Comparison of ENCODE assay signal across 11 cellular contexts in the genomic region with DNA sequence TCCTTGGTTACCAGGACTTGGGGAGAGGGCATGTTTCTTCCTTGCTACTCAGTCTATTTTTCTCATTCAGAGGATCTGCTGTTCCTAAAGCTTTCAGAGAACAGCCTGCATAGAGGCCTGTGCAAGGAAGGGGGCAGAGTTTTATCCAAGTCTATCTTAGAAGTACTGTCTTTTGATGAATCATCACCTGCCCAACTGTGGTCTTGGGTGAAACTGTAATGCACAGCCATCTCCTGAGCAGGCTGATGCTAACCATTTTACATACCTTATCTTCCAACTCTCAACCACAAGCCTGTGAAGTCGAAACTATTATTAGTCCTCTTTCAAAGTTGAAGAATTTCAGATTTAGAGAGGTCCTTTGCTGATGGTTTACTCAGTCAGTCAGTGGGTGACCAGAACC.
A peak's percentile ranks its signal among the peaks of the same experiment; 100 is the strongest.
DNase-seq lines count a peak whose midpoint lies in the region; ATAC-seq and TF ChIP-seq lines count a peak whose summit lies in the region.
"Had no signal": no experiment of that assay in that cellular context is flagged by ENCODE, and none has a peak within 500 bp of the region (broad histone marks: within the 10 kb centered on the region; RNA-seq: fewer than 3 reads in every experiment).

No MANE protein-coding gene starts in this region.

- H3K4me3 ChIP-seq in GM12864 (ENCODE audit: low read depth, low read length) (no peak overlapping the region), OCI-LY3 (ENCODE audit: low read length) (peak overlapping the region; percentile 18; the same call in 1 of the 2 replicates), left ventricle myocardium inferior (no peak overlapping the region)

- peak overlapping the region; percentile 55 for H3K27ac ChIP-seq in OCI-LY3 (ENCODE audit: low read length)
- no peak overlapping the region for H3K27ac ChIP-seq in left ventricle myocardium inferior (replicated peaks)
- H3K27ac ChIP-seq: C4-2B, neutrophil had no signal

- H3K4me1 ChIP-seq in OCI-LY3 (ENCODE audit: low read length) (peaks cover 38% of the 10 kb centered on the region), left ventricle myocardium inferior (no peaks in the 10 kb centered on the region)

- peak overlapping the region; percentile 54 for H3K4me2 ChIP-seq in OCI-LY3 (ENCODE audit: low read length)

- DNase-seq in GM12864 (ENCODE audit: low read depth) (peak; percentile 62), left ventricle myocardium inferior (no peak), cardiac septum (ENCODE audit: low spot score) (no peak), anterior cingulate cortex (lab: John Stamatoyannopoulos, UW) (no peak), NCI-H1694 (lab: John Stamatoyannopoulos, UW) (no peak)
- DNase-seq: NCI-H524 treated with DMSO at 0.1 percent for 48 hours had no signal

- H3K36me3 ChIP-seq in OCI-LY3 (replicated peaks; ENCODE audit: low read depth, low read length), result no peaks in the 10 kb centered on the region
- no peaks in the 10 kb centered on the region for H3K36me3 ChIP-seq in left ventricle myocardium inferior
- H3K36me3 ChIP-seq: neutrophil had no signal

- intact Hi-C loops in left ventricle myocardium inferior (cut with micrococcal nuclease) (no loop called here), cardiac septum (cut with DNase I) (no loop called here)

- TF ChIP-seq CTCF in GM12864 (IDR thresholded peaks at IDR 0.05; ENCODE audit: low read depth, low read length, missing control alignments) (no peak), OCI-LY3 (IDR thresholded peaks at IDR 0.05; ENCODE audit: low read depth, low read length) (0 out of 2 replicates have a peak, but pooled peaks have one; percentile 13), left ventricle myocardium inferior (IDR thresholded peaks at IDR 0.05; ENCODE audit: borderline replicate concordance) (no peak)

- H2AFZ ChIP-seq in OCI-LY3 (ENCODE audit: low read depth, low read length), result no peak overlapping the region

- ATAC-seq in GM19351 (IDR thresholded peaks at IDR 0.05; ENCODE audit: unreplicated experiment) (peak; percentile 97), HG02943 (IDR thresholded peaks at IDR 0.05; ENCODE audit: low read depth, unreplicated experiment) (peak; percentile 88)

- H3K27me3 ChIP-seq in OCI-LY3 (ENCODE audit: low read depth, low read length), result no peaks in the 10 kb centered on the region
- H3K27me3 ChIP-seq in left ventricle myocardium inferior (ENCODE audit: low read depth), result peaks cover 33% of the 10 kb centered on the region
- H3K27me3 ChIP-seq: neutrophil had no signal

- H3K79me2 ChIP-seq in OCI-LY3 (ENCODE audit: low read length), result no peaks in the 10 kb centered on the region

- H3K9me3 ChIP-seq in OCI-LY3 (ENCODE audit: insufficient read depth, low read length) (no peaks in the 10 kb centered on the region), left ventricle myocardium inferior (replicated peaks) (no peaks in the 10 kb centered on the region)
- H3K9me3 ChIP-seq: neutrophil had no signal

- H3K9ac ChIP-seq in OCI-LY3 (ENCODE audit: low read length), result no peak overlapping the region; the same call in 1 of the 2 replicates

- no peaks in the 10 kb centered on the region for H4K20me1 ChIP-seq in OCI-LY3 (ENCODE audit: insufficient read depth, low read length)
